5 cellular contexts compared by ENCODE assay signal in genomic region chr4:64508089-64508488, GRCh38.
"Had no signal": no experiment of that assay in that cellular context is flagged by ENCODE, and none has a peak within 500 bp of the region (broad histone marks: within the 10 kb centered on the region; RNA-seq: fewer than 3 reads in every experiment).

No MANE protein-coding gene starts in this region.

- H3K4me2 ChIP-seq: KMS-11 had no signal

- FAIRE-seq: HTR-8/SVneo, K562 had no signal

- H3K4me3 ChIP-seq: K562 had no signal

- H3K9ac ChIP-seq: KMS-11 had no signal

- H3K27ac ChIP-seq: HL-60, KMS-11 had no signal

- ATAC-seq: K562 had no signal

- DNase-seq: KBM-7 had no signal
